25 cellular contexts compared by ENCODE assay signal in the genomic region with DNA sequence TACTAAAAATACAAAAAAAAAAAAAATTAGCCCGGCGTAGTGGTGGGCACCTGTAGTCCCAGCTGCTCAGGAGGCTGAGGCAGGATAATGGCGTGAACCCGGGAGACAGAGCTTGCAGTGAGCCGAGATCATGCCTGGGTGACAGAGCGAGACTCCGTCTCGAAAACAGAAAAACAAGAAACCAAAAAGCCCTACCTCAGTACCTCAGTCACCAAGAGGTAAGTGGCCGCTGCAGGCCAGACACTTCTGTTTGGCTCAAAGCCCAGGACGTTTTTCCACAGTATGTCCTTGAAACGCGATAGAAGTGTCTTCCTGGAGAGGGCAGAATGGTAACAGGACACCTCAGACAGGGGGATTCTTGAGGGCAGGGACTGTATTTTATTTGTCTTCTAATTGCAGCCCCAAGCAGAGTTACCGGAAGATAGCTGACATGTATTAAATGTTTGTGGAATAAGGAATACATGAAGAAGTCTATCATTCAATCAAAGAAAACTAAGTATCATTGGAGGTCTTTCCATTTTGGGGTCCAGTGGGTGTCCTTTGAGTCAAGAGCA.
DNase-seq lines count a peak whose midpoint lies in the region; FAIRE-seq and TF ChIP-seq lines count a peak whose summit lies in the region.
"Had no signal": no experiment of that assay in that cellular context is flagged by ENCODE, and none has a peak within 500 bp of the region (broad histone marks: within the 10 kb centered on the region; RNA-seq: fewer than 3 reads in every experiment).

No MANE protein-coding gene starts in this region.

- no peak overlapping the region for H3K4me3 ChIP-seq in neural progenitor cell
- H3K4me3 ChIP-seq: left ventricle myocardium inferior, psoas muscle had no signal

- H3F3A ChIP-seq in neural progenitor cell (ENCODE audit: low read depth): no peaks in the 10 kb centered on the region

- no peaks in the 10 kb centered on the region for H3K9me3 Mint-ChIP-seq in neural progenitor cell
- peaks cover 7% of the 10 kb centered on the region for H3K9me3 Mint-ChIP-seq in mesothelial cell of epicardium
- H3K9me3 Mint-ChIP-seq: activated naive CD4-positive, alpha-beta T cell treated with anti-CD3 and anti-CD28 coated beads for 36 hours; CD14-positive monocyte; naive B cell; stimulated activated naive B cell treated with anti-CD40 and anti-IgM and Interleukin-4, amounts not matched to agents 10 μg/mL and 1 μg/mL and 100 μg/mL, for 72 hours had no signal

- no peaks in the 10 kb centered on the region for H3K4me1 ChIP-seq in neural progenitor cell
- H3K4me1 ChIP-seq: left ventricle myocardium inferior, psoas muscle had no signal

- H3K4me1 Mint-ChIP-seq in neural progenitor cell (peaks cover 8% of the 10 kb centered on the region), mesothelial cell of epicardium (peaks cover 60% of the 10 kb centered on the region)

- no peaks in the 10 kb centered on the region for H3K9me3 ChIP-seq in neural progenitor cell (ENCODE audit: low read depth)
- H3K9me3 ChIP-seq: left ventricle myocardium inferior, psoas muscle had no signal

- no peak overlapping the region for H3K27ac Mint-ChIP-seq in neural progenitor cell
- no peak overlapping the region for H3K27ac Mint-ChIP-seq in mesothelial cell of epicardium
- H3K27ac Mint-ChIP-seq: activated naive CD4-positive, alpha-beta T cell treated with anti-CD3 and anti-CD28 coated beads for 36 hours; stimulated activated naive B cell treated with anti-CD40 and anti-IgM and Interleukin-4, amounts not matched to agents 10 μg/mL and 1 μg/mL and 100 μg/mL, for 72 hours had no signal

- no peak for FAIRE-seq in GM12891 (lab: Jason Lieb, UNC)
- FAIRE-seq: endothelial cell of umbilical vein, G401.6, RCC 7860 had no signal

- H3K27ac ChIP-seq in neural progenitor cell: no peak overlapping the region
- H3K27ac ChIP-seq: left ventricle myocardium inferior, psoas muscle had no signal

- H3K27me3 Mint-ChIP-seq in neural progenitor cell (ENCODE audit: insufficient read depth, low read depth): peaks cover 7% of the 10 kb centered on the region
- no peaks in the 10 kb centered on the region for H3K27me3 Mint-ChIP-seq in mesothelial cell of epicardium (ENCODE audit: low read depth)
- H3K27me3 Mint-ChIP-seq: stimulated activated naive B cell treated with anti-CD40 and anti-IgM and Interleukin-4, amounts not matched to agents 10 μg/mL and 1 μg/mL and 100 μg/mL, for 72 hours had no signal

- no peaks in the 10 kb centered on the region for H3K79me2 ChIP-seq in neural progenitor cell (ENCODE audit: low read depth)

- H2AFZ ChIP-seq in neural progenitor cell (replicated peaks): no peak overlapping the region

- H4K20me1 ChIP-seq in neural progenitor cell (ENCODE audit: low read depth): no peaks in the 10 kb centered on the region

- no peak overlapping the region for H3K4me2 ChIP-seq in neural progenitor cell

- H3K4me3 Mint-ChIP-seq in neural progenitor cell (no peak overlapping the region), mesothelial cell of epicardium (no peak overlapping the region)
- H3K4me3 Mint-ChIP-seq: activated naive CD4-positive, alpha-beta T cell treated with anti-CD3 and anti-CD28 coated beads for 36 hours; CD14-positive monocyte; naive B cell; stimulated activated naive B cell treated with anti-CD40 and anti-IgM and Interleukin-4, amounts not matched to agents 10 μg/mL and 1 μg/mL and 100 μg/mL, for 72 hours had no signal

- H3K36me3 ChIP-seq in neural progenitor cell: no peaks in the 10 kb centered on the region
- H3K36me3 ChIP-seq: left ventricle myocardium inferior had no signal

- TF ChIP-seq POLR2A in GM12891 (IDR thresholded peaks at IDR 0.05; ENCODE audit: low read depth, low read length): no peak

- TF ChIP-seq CTCF in neural progenitor cell (IDR thresholded peaks at IDR 0.05) (peak; percentile 15), mesothelial cell of epicardium (IDR thresholded peaks at IDR 0.05; ENCODE audit: unreplicated experiment) (no peak)

- DNase-seq in NCI-H1105 (lab: John Stamatoyannopoulos, UW) (peak; percentile 2), NCI-H1105 treated with DMSO at 0.1 percent for 48 hours (lab: John Stamatoyannopoulos, UW) (no peak), NCI-H1092 treated with DMSO at 0.1 percent for 48 hours (lab: John Stamatoyannopoulos, UW) (peak; percentile 21), NCI-H69 (lab: John Stamatoyannopoulos, UW) (peak; percentile 57), neural progenitor cell (ENCODE audit: low spot score) (no peak), NOMO-1 treated with DMSO at 0.1 percent for 48 hours (lab: John Stamatoyannopoulos, UW; ENCODE audit: unreplicated experiment) (no peak), GM12891 (ENCODE audit: insufficient read length, low spot score) (no peak), mesothelial cell of epicardium (ENCODE audit: low spot score in 2 of 2, unreplicated experiment in 2 of 2) (no peak)
- DNase-seq: 8988T; activated CD4-positive, alpha-beta T cell treated with anti-CD3 and anti-CD28 coated beads, Interleukin-2, amount 50 U/mL, for 4 hours; activated naive CD4-positive, alpha-beta T cell treated with anti-CD3 and anti-CD28 coated beads for 36 hours; amniotic stem cell; H7; IMR-90; left ventricle myocardium inferior; naive B cell; NCI-H1048; NCI-H226; psoas muscle; stimulated activated CD4-positive, alpha-beta T cell treated with anti-CD3 and anti-CD28 coated beads, Interleukin-15, amount 100 ng/mL, for 24 hours; stimulated activated naive B cell treated with anti-CD40 and anti-IgM and Interleukin-4, amounts not matched to agents 10 μg/mL and 1 μg/mL and 100 μg/mL, for 72 hours had no signal

- H3K9ac ChIP-seq in neural progenitor cell: no peak overlapping the region

- no peaks in the 10 kb centered on the region for H3K27me3 ChIP-seq in neural progenitor cell

- no peaks in the 10 kb centered on the region for H3K36me3 Mint-ChIP-seq in neural progenitor cell
- H3K36me3 Mint-ChIP-seq in mesothelial cell of epicardium: no peaks in the 10 kb centered on the region
- H3K36me3 Mint-ChIP-seq: CD14-positive monocyte, naive B cell had no signal

TF ChIP-seq in GM12891, 5 proteins besides CTCF, POLR2A, EP300 and RAD21:
- no peak for TF ChIP-seq POLR2AphosphoS5 (IDR thresholded peaks at IDR 0.05; ENCODE audit: low read depth, low read length)
- no peak for TF ChIP-seq TAF1 (IDR thresholded peaks at IDR 0.05; ENCODE audit: low read depth, low read length)
- TF ChIP-seq PAX5 (IDR thresholded peaks at IDR 0.05; ENCODE audit: insufficient read depth, low read length, severe bottlenecking): no peak
- no peak for TF ChIP-seq POU2F2 (IDR thresholded peaks at IDR 0.05; ENCODE audit: low read depth, low read length)
- TF ChIP-seq SPI1 (IDR thresholded peaks at IDR 0.05; ENCODE audit: low read depth, low read length): no peak

Comparison
In these comparisons a context has a peak if more than half of its experiments do, and no peak if none do; other contexts are left out.
1. DNase-seq: peak in NCI-H1105 (single experiment), NCI-H1092 treated with DMSO at 0.1 percent for 48 hours (single experiment) and NCI-H69 (single experiment); none in NCI-H1105 treated with DMSO at 0.1 percent for 48 hours (single experiment), neural progenitor cell (single experiment), NOMO-1 treated with DMSO at 0.1 percent for 48 hours (single experiment), GM12891 (single experiment) and mesothelial cell of epicardium (0 of 2).